17 cellular contexts compared by ENCODE assay signal in the genomic region with DNA sequence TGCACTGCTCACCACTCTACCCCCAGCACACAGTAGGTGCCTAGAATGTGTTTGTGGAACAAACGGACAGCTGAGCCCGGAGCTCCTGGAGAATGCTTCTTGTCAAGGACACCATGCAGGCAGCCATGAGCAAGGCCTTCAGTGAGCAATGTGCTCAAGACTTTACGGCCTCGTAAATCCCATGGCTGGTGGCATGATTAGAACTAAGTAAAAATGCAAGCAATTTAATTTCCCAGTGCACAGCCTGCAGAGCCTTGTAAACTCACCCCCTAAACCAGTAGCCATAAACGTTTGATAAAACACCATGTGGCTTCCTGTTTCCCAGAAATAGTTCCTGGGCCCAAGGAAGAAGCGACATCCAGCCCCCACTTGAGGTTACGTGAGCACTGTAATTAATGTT.
"Had no signal": no experiment of that assay in that cellular context is flagged by ENCODE, and none has a peak within 500 bp of the region (broad histone marks: within the 10 kb centered on the region; RNA-seq: fewer than 3 reads in every experiment).

No MANE protein-coding gene starts in this region.

- H3K27ac Mint-ChIP-seq: activated naive CD8-positive, alpha-beta T cell; activated T-helper 1 cell treated with anti-CD3 and anti-CD28 coated beads, Interleukin-12 subunit alpha, Interleukin-12 subunit beta, Interleukin-2, Interleukin-4 antibody, amounts not matched to agents 30 ng/mL and 10 ng/mL and 1 ng/mL, durations not matched to agents 14 hours and 24 hours and 36 hours; immature natural killer cell; memory B cell; stimulated activated effector memory CD8-positive, alpha-beta T cell treated with anti-CD3 and anti-CD28 coated beads, Interleukin-12 subunit alpha, Interleukin-12 subunit beta, amount 100 ng/mL, for 72 hours had no signal

- H3K4me1 ChIP-seq: esophagus muscularis mucosa, right lobe of liver, stomach, upper lobe of left lung had no signal

- H3K36me3 ChIP-seq: esophagus muscularis mucosa, right lobe of liver, stomach, upper lobe of left lung, WERI-Rb-1 had no signal

- H3K9me3 Mint-ChIP-seq: activated T-helper 1 cell treated with anti-CD3 and anti-CD28 coated beads, Interleukin-12 subunit alpha, Interleukin-12 subunit beta, Interleukin-2, Interleukin-4 antibody, amounts not matched to agents 30 ng/mL and 10 ng/mL and 1 ng/mL, durations not matched to agents 14 hours and 24 hours and 36 hours; memory B cell; stimulated activated effector memory CD8-positive, alpha-beta T cell treated with anti-CD3 and anti-CD28 coated beads, Interleukin-12 subunit alpha, Interleukin-12 subunit beta, amount 100 ng/mL, for 72 hours had no signal

- H3K27me3 ChIP-seq: right lobe of liver, upper lobe of left lung had no signal

- H3K4me3 ChIP-seq: esophagus muscularis mucosa, right lobe of liver, stomach, upper lobe of left lung had no signal

- H3K9me3 ChIP-seq: esophagus muscularis mucosa, right lobe of liver, stomach, upper lobe of left lung had no signal

- H3K27ac ChIP-seq: esophagus muscularis mucosa, right lobe of liver, stomach, upper lobe of left lung, WERI-Rb-1 had no signal

- H3K36me3 Mint-ChIP-seq: immature natural killer cell; memory B cell; naive B cell; stimulated activated effector memory CD8-positive, alpha-beta T cell treated with anti-CD3 and anti-CD28 coated beads, Interleukin-12 subunit alpha, Interleukin-12 subunit beta, amount 100 ng/mL, for 72 hours had no signal

- DNase-seq: activated CD4-positive, alpha-beta T cell treated with anti-CD3 and anti-CD28 coated beads, Interleukin-2, amount 50 U/mL, for 4 hours; activated gamma-delta T cell treated with Interleukin-2 at 50 U/mL for 16 hours; activated T-cell treated with anti-CD3 and anti-CD28 coated beads for 4 hours; effector CD8-positive, alpha-beta T cell; immature natural killer cell; naive B cell; right lobe of liver; small intestine; stimulated activated CD4-positive, alpha-beta T cell treated with anti-CD3 and anti-CD28 coated beads, Interleukin-4, amount 100 ng/mL, for 24 hours; stomach; upper lobe of left lung; WERI-Rb-1 had no signal

- ATAC-seq: right lobe of liver; stimulated activated effector memory CD8-positive, alpha-beta T cell treated with anti-CD3 and anti-CD28 coated beads, Interleukin-12 subunit alpha, Interleukin-12 subunit beta, amount 100 ng/mL, for 72 hours had no signal
